In genomic region chr15:57504599-57504940, GRCh38 we compare ENCODE assay signal across 16 cellular contexts.
DNase-seq lines count a peak whose midpoint lies in the region; ATAC-seq and TF ChIP-seq lines count a peak whose summit lies in the region.
"Had no signal": no experiment of that assay in that cellular context is flagged by ENCODE, and none has a peak within 500 bp of the region (broad histone marks: within the 10 kb centered on the region; RNA-seq: fewer than 3 reads in every experiment).

No MANE protein-coding gene starts in this region.

- in situ Hi-C loops in G401 (cut with HindIII; ENCODE audit: low sequenced_read_pairs), result no loop called here

- H3K36me3 ChIP-seq in PC-3 (ENCODE audit: low read depth, low read length) (no peaks in the 10 kb centered on the region), endodermal cell (ENCODE audit: control insufficient read depth, insufficient read depth, low read length) (peaks cover 5% of the 10 kb centered on the region), mucosa of rectum (ENCODE audit: control insufficient read depth in 2 of 2, insufficient read depth in 2 of 2, low read length in 2 of 2) (no peaks in the 10 kb centered on the region), thoracic aorta (no peaks in the 10 kb centered on the region), gastroesophageal sphincter (no peaks in the 10 kb centered on the region)
- H3K36me3 ChIP-seq: BE2C, sigmoid colon had no signal

- no peaks in the 10 kb centered on the region for H3K27me3 Mint-ChIP-seq in endodermal cell (ENCODE audit: insufficient read depth)
- H3K27me3 Mint-ChIP-seq: stimulated activated naive CD8-positive, alpha-beta T cell treated with anti-CD3 and anti-CD28 coated beads, Interleukin-15, Interleukin-2, amounts not matched to agents 100 ng/mL and 50 ng/mL, for 24 hours had no signal

- H4K20me1 ChIP-seq in PC-3 (ENCODE audit: low read length), result no peaks in the 10 kb centered on the region

- POLR2A ChIA-PET in PC-3 (lab: Charles Lee; ENCODE audit: unreplicated experiment), result no interaction called here

- H3K4me1 ChIP-seq in PC-3 (ENCODE audit: insufficient read depth, low read length) (peaks cover 50% of the 10 kb centered on the region), endodermal cell (ENCODE audit: control insufficient read depth, insufficient read depth, low read length) (peaks cover 38% of the 10 kb centered on the region), mucosa of rectum (ENCODE audit: control insufficient read depth in 2 of 2, insufficient read depth in 2 of 2, low read length in 2 of 2) (peaks cover 15 to 44% of the 10 kb centered on the region in 2 donors), thoracic aorta (ENCODE audit: control insufficient read depth in 1 of 2, low read depth in 2 of 2) (peaks cover 16 to 60% of the 10 kb centered on the region in 2 donors), gastroesophageal sphincter (peaks cover 0 to 9% (median 0%) of the 10 kb centered on the region in 3 donors)

- H3K4me2 ChIP-seq in PC-3 (ENCODE audit: low read length), result peak overlapping the region; percentile 77
- H3K4me2 ChIP-seq: KMS-11 had no signal

- ATAC-seq in PC-3 (no peak), thoracic aorta (ENCODE audit: insufficient number of reproducible peaks, low FRiP score, low read depth) (no peak), gastroesophageal sphincter (no peak), GM21360 (IDR thresholded peaks at IDR 0.05; ENCODE audit: unreplicated experiment) (no peak)

- H3K79me2 ChIP-seq in PC-3 (ENCODE audit: low read length), result no peaks in the 10 kb centered on the region

- TF ChIP-seq POLR2A in gastroesophageal sphincter (IDR thresholded peaks at IDR 0.05), result no peak

- no peaks in the 10 kb centered on the region for H3K9me2 ChIP-seq in PC-3 (replicated peaks; ENCODE audit: low read length)

- H3K4me1 Mint-ChIP-seq in endodermal cell, result peaks cover 83% of the 10 kb centered on the region

- no peaks in the 10 kb centered on the region for H3K9me3 Mint-ChIP-seq in endodermal cell
- H3K9me3 Mint-ChIP-seq: stimulated activated naive CD8-positive, alpha-beta T cell treated with anti-CD3 and anti-CD28 coated beads, Interleukin-15, Interleukin-2, amounts not matched to agents 100 ng/mL and 50 ng/mL, for 24 hours had no signal

- H3K27ac ChIP-seq in PC-3 (ENCODE audit: low read length), result peak overlapping the region; percentile 98
- H3K27ac ChIP-seq in endodermal cell (ENCODE audit: low read depth, low read length), result no peak overlapping the region
- peak overlapping the region; percentile 87 to 91 for H3K27ac ChIP-seq in mucosa of rectum (ENCODE audit: low read depth in 2 of 2, low read length in 2 of 2)
- H3K27ac ChIP-seq in thoracic aorta, result peak overlapping the region; percentile 26 to 66
- H3K27ac ChIP-seq in gastroesophageal sphincter, result no peak overlapping the region
- H3K27ac ChIP-seq: KMS-11, sigmoid colon, SK-N-MC had no signal

- DNase-seq in PC-3 (no peak), endodermal cell (peak; percentile 38), thoracic aorta (ENCODE audit: low spot score) (no peak), G401 (ENCODE audit: low spot score) (no peak)
- DNase-seq: BE2C; central memory CD4-positive, alpha-beta T cell; NCI-H1092; NCI-H524 treated with DMSO at 0.1 percent for 48 hours; sigmoid colon; stimulated activated CD4-positive, alpha-beta T cell treated with anti-CD3 and anti-CD28 coated beads, Interleukin-1b, Interleukin-23, amount 100 ng/mL, for 48 hours had no signal

- H3K9ac ChIP-seq in PC-3 (ENCODE audit: low read length), result peak overlapping the region; percentile 72
- no peak overlapping the region for H3K9ac ChIP-seq in endodermal cell (ENCODE audit: extremely low read depth, low read length, poor library complexity, severe bottlenecking)
- no peak overlapping the region for H3K9ac ChIP-seq in mucosa of rectum (ENCODE audit: low read depth in 1 of 2, low read length in 2 of 2)
- H3K9ac ChIP-seq: KMS-11 had no signal

- peak overlapping the region; percentile 59; the same call in 1 of the 2 replicates for H2AFZ ChIP-seq in PC-3 (ENCODE audit: low read length)

- intact Hi-C loops in PC-3 (cut with micrococcal nuclease), result no loop called here

- H3K36me3 Mint-ChIP-seq in endodermal cell (ENCODE audit: low read depth), result peaks cover 14% of the 10 kb centered on the region

- H3K4me3 Mint-ChIP-seq in endodermal cell, result no peak overlapping the region
- H3K4me3 Mint-ChIP-seq: stimulated activated naive CD8-positive, alpha-beta T cell treated with anti-CD3 and anti-CD28 coated beads, Interleukin-15, Interleukin-2, amounts not matched to agents 100 ng/mL and 50 ng/mL, for 24 hours had no signal

- no peak overlapping the region for H3K27ac Mint-ChIP-seq in endodermal cell
- H3K27ac Mint-ChIP-seq: stimulated activated naive CD8-positive, alpha-beta T cell treated with anti-CD3 and anti-CD28 coated beads, Interleukin-15, Interleukin-2, amounts not matched to agents 100 ng/mL and 50 ng/mL, for 24 hours had no signal

- H3K27me3 ChIP-seq in PC-3 (ENCODE audit: low read length), result no peaks in the 10 kb centered on the region
- H3K27me3 ChIP-seq in endodermal cell (ENCODE audit: control insufficient read depth, insufficient read depth, low read length, poor library complexity, severe bottlenecking), result no peaks in the 10 kb centered on the region
- no peaks in the 10 kb centered on the region for H3K27me3 ChIP-seq in mucosa of rectum (ENCODE audit: control insufficient read depth in 2 of 2, insufficient read depth in 2 of 2, low read length in 2 of 2)
- no peaks in the 10 kb centered on the region for H3K27me3 ChIP-seq in thoracic aorta (replicated peaks; ENCODE audit: insufficient read depth)
- H3K27me3 ChIP-seq in gastroesophageal sphincter, result no peaks in the 10 kb centered on the region
- H3K27me3 ChIP-seq: BE2C, sigmoid colon had no signal

- TF ChIP-seq CTCF in PC-3 (conservative IDR thresholded peaks at IDR 0.05; ENCODE audit: low read depth, low read length), result no peak
- no peak for TF ChIP-seq CTCF in endodermal cell (conservative IDR thresholded peaks at IDR 0.05)
- no peak for TF ChIP-seq CTCF in thoracic aorta (IDR thresholded peaks at IDR 0.05)
- TF ChIP-seq CTCF in gastroesophageal sphincter (IDR thresholded peaks at IDR 0.05), result no peak

- H3K4me3 ChIP-seq in PC-3 (ENCODE audit: low read length) (no peak overlapping the region), endodermal cell (ENCODE audit: low read length) (no peak overlapping the region), mucosa of rectum (ENCODE audit: low read length in 2 of 2) (no peak overlapping the region), thoracic aorta (no peak overlapping the region), gastroesophageal sphincter (no peak overlapping the region)
- H3K4me3 ChIP-seq: sigmoid colon, SK-N-MC had no signal

- H3K9me3 ChIP-seq in PC-3 (ENCODE audit: low read length), result no peaks in the 10 kb centered on the region
- H3K9me3 ChIP-seq in endodermal cell (ENCODE audit: control insufficient read depth, low read length), result no peaks in the 10 kb centered on the region
- H3K9me3 ChIP-seq in mucosa of rectum (ENCODE audit: control insufficient read depth in 2 of 2, low read length in 2 of 2), result no peaks in the 10 kb centered on the region
- no peaks in the 10 kb centered on the region for H3K9me3 ChIP-seq in thoracic aorta
- H3K9me3 ChIP-seq in gastroesophageal sphincter, result no peaks in the 10 kb centered on the region
- H3K9me3 ChIP-seq: BE2C, sigmoid colon had no signal

- 100% methylated on average over 1 of the region's 1 CpG; no CpG with 5 or more reads in 1 of the 2 experiments for WGBS in endodermal cell (ENCODE audit: insufficient coverage in 1 of 2, insufficient read length in 1 of 2), 2 experiments
- 33 to 40% methylated on average over 1 of the region's 1 CpG for WGBS in gastroesophageal sphincter (ENCODE audit: low coverage in 1 of 2), 2 donors

- H3F3A ChIP-seq in PC-3 (ENCODE audit: low read length, unreplicated experiment), result peaks cover 7% of the 10 kb centered on the region

- no peak for TF ChIP-seq EP300 in gastroesophageal sphincter (IDR thresholded peaks at IDR 0.05)

- no TSS peak for BruUV-seq in PC-3 (replicated peaks; lab: Mats Ljungman, UMichigan)

- CTCF ChIA-PET in PC-3 (lab: Charles Lee), result no interaction called here

Comparison
In these comparisons a context has a peak if more than half of its experiments do, and no peak if none do; other contexts are left out.
1. H3K27ac ChIP-seq: peak in PC-3 (single experiment), mucosa of rectum (2 of 2) and thoracic aorta (2 of 2); none in endodermal cell (single experiment) and gastroesophageal sphincter (0 of 4).